Comparison of ENCODE assay signal across 19 cellular contexts in genomic region chr5:122183795-122184185, GRCh38. TPM values are rescaled to one million over a fixed set of nuclear protein-coding genes. Genes with fewer than 3 reads are reported as not detected.
DNase-seq lines count a peak whose midpoint lies in the region; ATAC-seq and TF ChIP-seq lines count a peak whose summit lies in the region.
"Had no signal": no experiment of that assay in that cellular context is flagged by ENCODE, and none has a peak within 500 bp of the region (broad histone marks: within the 10 kb centered on the region; RNA-seq: fewer than 3 reads in every experiment).

No MANE protein-coding gene starts in this region.

- peak overlapping the region; percentile 87 for H3K4me3 Mint-ChIP-seq in HFFc6
- H3K4me3 Mint-ChIP-seq: activated naive CD8-positive, alpha-beta T cell treated with anti-CD3 and anti-CD28 coated beads, Interleukin-2, amount 50 U/mL, for 24 hours; effector memory CD8-positive, alpha-beta T cell had no signal

- H3K27me3 ChIP-seq in brain microvascular endothelial cell (replicated peaks) = no peaks in the 10 kb centered on the region
- no peaks in the 10 kb centered on the region for H3K27me3 ChIP-seq in lower lobe of right lung (ENCODE audit: low read depth)
- H3K27me3 ChIP-seq in thyroid gland = no peaks in the 10 kb centered on the region
- H3K27me3 ChIP-seq: SJCRH30, vagina had no signal

- no peaks in the 10 kb centered on the region for H3K36me3 ChIP-seq in brain microvascular endothelial cell (replicated peaks)
- no peaks in the 10 kb centered on the region for H3K36me3 ChIP-seq in lower lobe of right lung
- no peaks in the 10 kb centered on the region for H3K36me3 ChIP-seq in thyroid gland
- H3K36me3 ChIP-seq: SJCRH30, vagina had no signal

- H3K4me1 ChIP-seq in lower lobe of right lung (peaks cover 30% of the 10 kb centered on the region), thyroid gland (peaks cover 24 to 33% of the 10 kb centered on the region in 2 donors)
- H3K4me1 ChIP-seq: SJCRH30 had no signal

- in situ Hi-C loops in brain microvascular endothelial cell (cut with HindIII; ENCODE audit: low pct_ligation_motif_present, low sequenced_read_pairs) = no loop called here

- H3K4me3 ChIP-seq in brain microvascular endothelial cell (ENCODE audit: low read depth, low read length) (no peak overlapping the region), lower lobe of right lung (no peak overlapping the region), thyroid gland (replicated peaks in 1 of 3) (no peak overlapping the region)
- H3K4me3 ChIP-seq: SJCRH30, vagina had no signal

- DNase-seq in HFFc6 (no peak), brain microvascular endothelial cell (no peak), lower lobe of right lung (no peak), thyroid gland (no peak), SKM-1 (lab: John Stamatoyannopoulos, UW; ENCODE audit: unreplicated experiment) (no peak), nucleus accumbens (lab: John Stamatoyannopoulos, UW) (no peak)
- no peak for DNase-seq in activated CD8-positive, alpha-beta memory T cell treated with anti-CD3 and anti-CD28 coated beads, Interleukin-2, amount 50 U/mL, for 4 hours
- DNase-seq: activated CD4-positive, CD25-positive, alpha-beta regulatory T cell treated with anti-CD3 and anti-CD28 coated beads, Interleukin-2, amount 50 U/mL, for 72 hours; activated naive CD8-positive, alpha-beta T cell treated with anti-CD3 and anti-CD28 coated beads, Interleukin-2, amount 50 U/mL, for 24 hours; effector memory CD8-positive, alpha-beta T cell; H7; KG1; OCI-M1; retina; stimulated activated naive CD8-positive, alpha-beta T cell treated with anti-CD3 and anti-CD28 coated beads, Interleukin-15, Interleukin-2, amounts not matched to agents 100 U/mL and 50 U/mL, for 24 hours had no signal

- no peak for TF ChIP-seq CTCF in HFFc6 (IDR thresholded peaks at IDR 0.05)
- no peak for TF ChIP-seq CTCF in brain microvascular endothelial cell (IDR thresholded peaks at IDR 0.05; ENCODE audit: low read depth, low read length, missing control alignments)
- TF ChIP-seq CTCF in lower lobe of right lung (IDR thresholded peaks at IDR 0.05) = no peak
- TF ChIP-seq CTCF in thyroid gland (IDR thresholded peaks at IDR 0.05) = no peak

- peaks cover 6% of the 10 kb centered on the region for H3K9me3 Mint-ChIP-seq in HFFc6
- H3K9me3 Mint-ChIP-seq: activated naive CD8-positive, alpha-beta T cell treated with anti-CD3 and anti-CD28 coated beads, Interleukin-2, amount 50 U/mL, for 24 hours had no signal

- peak overlapping the region; percentile 90 for H3K27ac Mint-ChIP-seq in HFFc6
- H3K27ac Mint-ChIP-seq: activated naive CD8-positive, alpha-beta T cell treated with anti-CD3 and anti-CD28 coated beads, Interleukin-2, amount 50 U/mL, for 24 hours; activated T-helper 2 cell treated with anti-CD3 and anti-CD28 coated beads, Interferon-gamma antibody, Interleukin-2, Interleukin-4, amounts not matched to agents 10 μg/mL and 5 μg/mL and 100 μg/mL, durations not matched to agents 14 hours and 24 hours and 36 hours; effector memory CD8-positive, alpha-beta T cell had no signal

- ATAC-seq in lower lobe of right lung = no peak
- ATAC-seq: activated naive CD8-positive, alpha-beta T cell treated with anti-CD3 and anti-CD28 coated beads, Interleukin-2, amount 50 U/mL, for 24 hours; effector memory CD8-positive, alpha-beta T cell; stimulated activated naive CD8-positive, alpha-beta T cell treated with anti-CD3 and anti-CD28 coated beads, Interleukin-15, Interleukin-2, amounts not matched to agents 100 U/mL and 50 U/mL, for 24 hours had no signal

- H3K9me3 ChIP-seq in lower lobe of right lung (no peaks in the 10 kb centered on the region), thyroid gland (no peaks in the 10 kb centered on the region)
- H3K9me3 ChIP-seq: SJCRH30, vagina had no signal

- peaks cover 1% of the 10 kb centered on the region; the same call in 1 of the 2 replicates for H3K27me3 Mint-ChIP-seq in HFFc6 (ENCODE audit: insufficient read depth)
- H3K27me3 Mint-ChIP-seq: effector memory CD8-positive, alpha-beta T cell had no signal

- H3K36me3 Mint-ChIP-seq in HFFc6 (ENCODE audit: low read depth) = peaks cover 8% of the 10 kb centered on the region

- H3K4me1 Mint-ChIP-seq in HFFc6 (ENCODE audit: low read depth) = peaks cover 60% of the 10 kb centered on the region

- no peak for TF ChIP-seq POLR2A in thyroid gland (IDR thresholded peaks at IDR 0.05)

- H3K27ac ChIP-seq in brain microvascular endothelial cell (peak overlapping the region; percentile 93), lower lobe of right lung (peak overlapping the region; percentile 44), thyroid gland (peak overlapping the region; percentile 62 to 79 (median 62))
- H3K27ac ChIP-seq: SJCRH30 had no signal

- intact Hi-C loops in lower lobe of right lung (cut with DNase I) (no loop called here), thyroid gland (cut with DNase I) (no loop called here)

RNA-seq across cellular contexts. Expression of gene ZNF474, which starts 54.4 kb away (rescaled TPM):
- total RNA-seq in HFFc6 (2021; fragmentation: NEBNext Ultra II Directional; extraction: Animal tissue kit (Norgen Biotek cat#: 25700)) = under 1 TPM in 5 of 6 experiments, not detected in 1; 0.10 to 0.28 (median 0.16) TPM
- total RNA-seq in lower lobe of right lung (2.2 TPM), thyroid gland (1 to 10 TPM in 1 of 4 donors, under 1 TPM in 2, not detected in 1; 0.33 to 1.5 (median 0.54) TPM)
- total RNA-seq: activated CD8-positive, alpha-beta memory T cell treated with anti-CD3 and anti-CD28 coated beads for 36 hours; activated T-helper 2 cell treated with anti-CD3 and anti-CD28 coated beads, Interferon-gamma antibody, Interleukin-2, Interleukin-4, amounts not matched to agents 10 μg/mL and 5 μg/mL and 100 μg/mL, durations not matched to agents 14 hours and 24 hours and 36 hours; H7 had no signal
